Comparison of ENCODE assay signal across 8 cellular contexts in genomic region chr6:26232950-26233607, GRCh38.
DNase-seq lines count a peak whose midpoint lies in the region; ATAC-seq and TF ChIP-seq lines count a peak whose summit lies in the region.

No MANE protein-coding gene starts in this region.

- H2AFZ ChIP-seq in mammary epithelial cell (ENCODE audit: low read depth, low read length): peak overlapping the region; percentile 81

- intact Hi-C loops in mammary epithelial cell (cut with micrococcal nuclease): no loop called here

- TF ChIP-seq CTCF in mammary epithelial cell (conservative IDR thresholded peaks at IDR 0.05 in 1 of 2, IDR thresholded peaks at IDR 0.05 in 1 of 2; ENCODE audit: extremely low read depth in 1 of 2, insufficient read depth in 1 of 2, low read depth in 1 of 2, low read length in 2 of 2) (no peak), mesothelial cell of epicardium (IDR thresholded peaks at IDR 0.05; ENCODE audit: unreplicated experiment) (no peak), tibial nerve (IDR thresholded peaks at IDR 0.05) (no peak)

- peaks cover 26% of the 10 kb centered on the region for H3K4me1 ChIP-seq in CD4-positive, CD25-positive, alpha-beta regulatory T cell (ENCODE audit: control insufficient read depth, insufficient read depth, low read length, poor library complexity, severe bottlenecking)
- H3K4me1 ChIP-seq in mammary epithelial cell (ENCODE audit: insufficient read depth, low read length): peaks cover 3% of the 10 kb centered on the region
- peaks cover 0 to 24% (median 6%) of the 10 kb centered on the region in 4 donors for H3K4me1 ChIP-seq in tibial nerve

- no peaks in the 10 kb centered on the region for H3K9me3 Mint-ChIP-seq in CD4-positive, CD25-positive, alpha-beta regulatory T cell
- H3K9me3 Mint-ChIP-seq in mesothelial cell of epicardium: no peaks in the 10 kb centered on the region

- H4K20me1 ChIP-seq in mammary epithelial cell (ENCODE audit: insufficient read depth, low read length): no peaks in the 10 kb centered on the region

- peak overlapping the region; percentile 90 to 98 (median 96) for H3K4me3 Mint-ChIP-seq in CD4-positive, CD25-positive, alpha-beta regulatory T cell
- peak overlapping the region; percentile 87 for H3K4me3 Mint-ChIP-seq in mesothelial cell of epicardium

- no peaks in the 10 kb centered on the region for H3K36me3 ChIP-seq in CD4-positive, CD25-positive, alpha-beta regulatory T cell (ENCODE audit: control insufficient read depth, insufficient read depth, low read length)
- no peaks in the 10 kb centered on the region for H3K36me3 ChIP-seq in mammary epithelial cell (ENCODE audit: insufficient read depth, low read length)
- no peaks in the 10 kb centered on the region for H3K36me3 ChIP-seq in tibial nerve

- in situ Hi-C loops in mammary epithelial cell (cut with MboI; ENCODE audit: low sequenced_read_pairs in 2 of 2): no loop called here

- ATAC-seq in CD4-positive, CD25-positive, alpha-beta regulatory T cell (ENCODE audit: low read depth in 2 of 2): peak; percentile 16 to 21
- ATAC-seq in GM21786 (IDR thresholded peaks at IDR 0.05; ENCODE audit: unreplicated experiment) (peak; percentile 6), GM19328 (IDR thresholded peaks at IDR 0.05; ENCODE audit: unreplicated experiment) (no peak)

- H3K27ac ChIP-seq in CD4-positive, CD25-positive, alpha-beta regulatory T cell (ENCODE audit: insufficient read depth, low read length, poor library complexity, severe bottlenecking): peak overlapping the region; percentile 95
- H3K27ac ChIP-seq in mammary epithelial cell (ENCODE audit: insufficient read depth, low read depth, low read length) (no peak overlapping the region), tibial nerve (peak overlapping the region in 2 of 4 donors; percentile 76 to 88)

- 23% methylated on average over 29 of the region's 31 CpGs for WGBS in mammary epithelial cell (ENCODE audit: low coverage, missing lambda C conversion rate)
- WGBS in tibial nerve, 2 donors: 12 to 14% methylated on average over 31 of the region's 31 CpGs

- H3K27me3 ChIP-seq in CD4-positive, CD25-positive, alpha-beta regulatory T cell (ENCODE audit: control insufficient read depth, insufficient read depth, low read length): no peaks in the 10 kb centered on the region
- H3K27me3 ChIP-seq in mammary epithelial cell (ENCODE audit: insufficient read depth, low read length) (no peaks in the 10 kb centered on the region), tibial nerve (peaks cover 5 to 92% of the 10 kb centered on the region in 2 donors)

- CTCF ChIA-PET in mammary epithelial cell (lab: Charles Lee; ENCODE audit: low non-redundant PET): no interaction called here

- peaks cover 11 to 40% (median 25%) of the 10 kb centered on the region in 4 donors for H3K4me1 Mint-ChIP-seq in CD4-positive, CD25-positive, alpha-beta regulatory T cell
- H3K4me1 Mint-ChIP-seq in mesothelial cell of epicardium: peaks cover 23% of the 10 kb centered on the region

- peak overlapping the region; percentile 96 to 99 (median 98) for H3K27ac Mint-ChIP-seq in CD4-positive, CD25-positive, alpha-beta regulatory T cell
- peak overlapping the region; percentile 93 for H3K27ac Mint-ChIP-seq in mesothelial cell of epicardium

- peak overlapping the region; percentile 88 for H3K4me2 ChIP-seq in mammary epithelial cell (ENCODE audit: insufficient read depth, low read depth, low read length)

- dilution Hi-C loops in mammary epithelial cell (cut with HindIII; ENCODE audit: low sequenced_read_pairs): no loop called here

- no peak overlapping the region for H3K9ac ChIP-seq in mammary epithelial cell (ENCODE audit: insufficient read depth, low read length)

- DNase-seq in CD4-positive, CD25-positive, alpha-beta regulatory T cell: peak; percentile 26 to 81 (median 64)
- DNase-seq in RPMI8226 (peak; percentile 59), mammary epithelial cell (peak; percentile 25), mesothelial cell of epicardium (ENCODE audit: low spot score in 2 of 2, unreplicated experiment in 2 of 2) (no peak), tibial nerve (ENCODE audit: low spot score in 2 of 2) (no peak), GM03348 (ENCODE audit: low spot score) (no peak)

- TF ChIP-seq EP300 in tibial nerve (IDR thresholded peaks at IDR 0.05): no peak

- H3K4me3 ChIP-seq in CD4-positive, CD25-positive, alpha-beta regulatory T cell (ENCODE audit: low read depth, low read length): peak overlapping the region; percentile 94
- H3K4me3 ChIP-seq in mammary epithelial cell (replicated peaks in 1 of 3; ENCODE audit: insufficient read depth in 1 of 3, low read depth in 2 of 3, low read length in 3 of 3) (peak overlapping the region in 2 of 3 experiments; percentile 45 to 47), tibial nerve (peak overlapping the region in 3 of 4 donors; percentile 49 to 62 (median 55))

- no TSS peak for BruUV-seq in mammary epithelial cell (replicated peaks; lab: Mats Ljungman, UMichigan)

- H3K36me3 Mint-ChIP-seq in CD4-positive, CD25-positive, alpha-beta regulatory T cell: peaks cover 3% of the 10 kb centered on the region
- no peaks in the 10 kb centered on the region for H3K36me3 Mint-ChIP-seq in mesothelial cell of epicardium

- no peaks in the 10 kb centered on the region for H3K27me3 Mint-ChIP-seq in CD4-positive, CD25-positive, alpha-beta regulatory T cell
- H3K27me3 Mint-ChIP-seq in mesothelial cell of epicardium (ENCODE audit: low read depth): no peaks in the 10 kb centered on the region

- TF ChIP-seq POLR2A in tibial nerve (IDR thresholded peaks at IDR 0.05): no peak

- H3K79me2 ChIP-seq in mammary epithelial cell (ENCODE audit: insufficient read depth, low read length): no peaks in the 10 kb centered on the region

- no peaks in the 10 kb centered on the region for H3K9me3 ChIP-seq in CD4-positive, CD25-positive, alpha-beta regulatory T cell (ENCODE audit: control insufficient read depth in 2 of 2, low read length in 2 of 2)
- H3K9me3 ChIP-seq in mammary epithelial cell (replicated peaks; ENCODE audit: insufficient read depth, low read length) (no peaks in the 10 kb centered on the region), tibial nerve (peaks cover 0 to 2% (median 0%) of the 10 kb centered on the region in 4 donors)

Comparison
In these comparisons a context has a peak if more than half of its experiments do, and no peak if none do; other contexts are left out.
1. DNase-seq: peak in CD4-positive, CD25-positive, alpha-beta regulatory T cell (3 of 3), RPMI8226 (single experiment) and mammary epithelial cell (single experiment); none in mesothelial cell of epicardium (0 of 2), tibial nerve (0 of 2) and GM03348 (single experiment).
2. Peak in every context shown above with its lines, with median percentiles within 50 percentile points of each other: H3K4me3 ChIP-seq.